Comparison of ENCODE assay signal across 9 cellular contexts in genomic region chr15:31230630-31231485, GRCh38.
DNase-seq lines count a peak whose midpoint lies in the region; ATAC-seq and TF ChIP-seq lines count a peak whose summit lies in the region.
"Had no signal": no experiment of that assay in that cellular context is flagged by ENCODE, and none has a peak within 500 bp of the region (broad histone marks: within the 10 kb centered on the region; RNA-seq: fewer than 3 reads in every experiment).

No MANE protein-coding gene starts in this region.

- no peak overlapping the region for H3K4me3 Mint-ChIP-seq in activated CD4-positive, alpha-beta memory T cell treated with anti-CD3 and anti-CD28 coated beads for 36 hours

- DNase-seq in GM12865 (ENCODE audit: low read depth) (peak; percentile 98), osteoblast (ENCODE audit: insufficient read length, low spot score, missing footprints) (no peak), SK-N-DZ (ENCODE audit: low spot score) (no peak), NCI-H128 (lab: John Stamatoyannopoulos, UW; ENCODE audit: unreplicated experiment) (no peak)
- no peak for DNase-seq in activated CD4-positive, alpha-beta memory T cell treated with anti-CD3 and anti-CD28 coated beads for 36 hours
- DNase-seq: stimulated activated CD8-positive, alpha-beta memory T cell treated with anti-CD3 and anti-CD28 coated beads, Interleukin-4, amount 100 ng/mL, for 48 hours had no signal

- no peak overlapping the region for H3K27ac Mint-ChIP-seq in activated CD4-positive, alpha-beta memory T cell treated with anti-CD3 and anti-CD28 coated beads for 36 hours

- no peak for TF ChIP-seq CTCF in GM12865 (IDR thresholded peaks at IDR 0.05; ENCODE audit: insufficient read depth, low read depth, low read length, missing control alignments)
- no peak for TF ChIP-seq CTCF in SU-DHL-6 (IDR thresholded peaks at IDR 0.05; ENCODE audit: insufficient read depth, low read length, poor library complexity, severe bottlenecking)
- TF ChIP-seq CTCF in osteoblast (IDR thresholded peaks at IDR 0.05; ENCODE audit: extremely low read depth, low read depth, low read length) = no peak

- H2AFZ ChIP-seq in SU-DHL-6 (ENCODE audit: low read depth, low read length, severe bottlenecking) (no peak overlapping the region), osteoblast (ENCODE audit: low read length) (no peak overlapping the region)

- peak overlapping the region; percentile 93 for H3K4me3 ChIP-seq in GM12865 (ENCODE audit: low read depth, low read length)
- peak overlapping the region; percentile 21 for H3K4me3 ChIP-seq in SU-DHL-6 (ENCODE audit: insufficient read depth, low read length, poor library complexity, severe bottlenecking)
- no peak overlapping the region for H3K4me3 ChIP-seq in osteoblast (ENCODE audit: insufficient read depth, low read length)

- peaks cover 29% of the 10 kb centered on the region for H3F3A ChIP-seq in SU-DHL-6 (ENCODE audit: insufficient read depth)

- peaks cover 24% of the 10 kb centered on the region; the same call in 1 of the 2 replicates for H3K79me2 ChIP-seq in SU-DHL-6 (ENCODE audit: insufficient read depth, low read length)
- no peaks in the 10 kb centered on the region for H3K79me2 ChIP-seq in osteoblast (ENCODE audit: insufficient read depth, low read length)

- no peaks in the 10 kb centered on the region for H3K9me2 ChIP-seq in SU-DHL-6 (replicated peaks; ENCODE audit: insufficient read depth, low read length)

- no peaks in the 10 kb centered on the region for H3K9me3 Mint-ChIP-seq in activated CD4-positive, alpha-beta memory T cell treated with anti-CD3 and anti-CD28 coated beads for 36 hours

- no peaks in the 10 kb centered on the region for H4K20me1 ChIP-seq in SU-DHL-6 (ENCODE audit: low read depth, low read length)
- no peaks in the 10 kb centered on the region for H4K20me1 ChIP-seq in osteoblast (ENCODE audit: insufficient read depth, low read length)

- CTCF ChIA-PET in activated CD4-positive, alpha-beta memory T cell treated with anti-CD3 and anti-CD28 coated beads for 36 hours (lab: Charles Lee) = no interaction called here

- 0 out of 2 replicates have a peak, but pooled peaks cover 4% of the 10 kb centered on the region for H3K36me3 ChIP-seq in SU-DHL-6 (ENCODE audit: low read length)
- no peaks in the 10 kb centered on the region for H3K36me3 ChIP-seq in osteoblast (ENCODE audit: insufficient read depth, low read length)

- no peaks in the 10 kb centered on the region for H3K36me3 Mint-ChIP-seq in activated CD4-positive, alpha-beta memory T cell treated with anti-CD3 and anti-CD28 coated beads for 36 hours

- peaks cover 3% of the 10 kb centered on the region for H3K4me1 ChIP-seq in osteoblast (ENCODE audit: insufficient read depth, low read length)

- H3K4me2 ChIP-seq in SU-DHL-6 (ENCODE audit: low read depth, low read length, poor library complexity, severe bottlenecking) = peak overlapping the region; percentile 70
- no peak overlapping the region for H3K4me2 ChIP-seq in osteoblast (ENCODE audit: insufficient read depth, low read length)

- peak overlapping the region; percentile 97 for H3K27ac ChIP-seq in SU-DHL-6 (ENCODE audit: low read depth, low read length)
- no peak overlapping the region for H3K27ac ChIP-seq in osteoblast (ENCODE audit: low read depth, low read length)

- H3K9me3 ChIP-seq in SU-DHL-6 (ENCODE audit: insufficient read depth, low read length) (no peaks in the 10 kb centered on the region), osteoblast (ENCODE audit: low read depth, low read length) (no peaks in the 10 kb centered on the region)

- H3K4me1 Mint-ChIP-seq in activated CD4-positive, alpha-beta memory T cell treated with anti-CD3 and anti-CD28 coated beads for 36 hours (ENCODE audit: low read depth) = no peaks in the 10 kb centered on the region

- peak overlapping the region; percentile 46 for H3K9ac ChIP-seq in SU-DHL-6 (ENCODE audit: low read length)

- no peaks in the 10 kb centered on the region for H3K27me3 ChIP-seq in SU-DHL-6 (ENCODE audit: low read length)
- peaks cover 7% of the 10 kb centered on the region for H3K27me3 ChIP-seq in osteoblast (ENCODE audit: insufficient read depth, low read length)

- peak; percentile 81 for ATAC-seq in GM19351 (IDR thresholded peaks at IDR 0.05; ENCODE audit: unreplicated experiment)
- peak; percentile 66 for ATAC-seq in HG03025 (IDR thresholded peaks at IDR 0.05; ENCODE audit: low FRiP score, unreplicated experiment)

- POLR2A ChIA-PET in activated CD4-positive, alpha-beta memory T cell treated with anti-CD3 and anti-CD28 coated beads for 36 hours (lab: Charles Lee) = no interaction called here

- no peaks in the 10 kb centered on the region for H3K27me3 Mint-ChIP-seq in activated CD4-positive, alpha-beta memory T cell treated with anti-CD3 and anti-CD28 coated beads for 36 hours

- intact Hi-C loops in activated CD4-positive, alpha-beta memory T cell treated with anti-CD3 and anti-CD28 coated beads for 36 hours (cut with micrococcal nuclease) = no loop called here
